In the genomic region with DNA sequence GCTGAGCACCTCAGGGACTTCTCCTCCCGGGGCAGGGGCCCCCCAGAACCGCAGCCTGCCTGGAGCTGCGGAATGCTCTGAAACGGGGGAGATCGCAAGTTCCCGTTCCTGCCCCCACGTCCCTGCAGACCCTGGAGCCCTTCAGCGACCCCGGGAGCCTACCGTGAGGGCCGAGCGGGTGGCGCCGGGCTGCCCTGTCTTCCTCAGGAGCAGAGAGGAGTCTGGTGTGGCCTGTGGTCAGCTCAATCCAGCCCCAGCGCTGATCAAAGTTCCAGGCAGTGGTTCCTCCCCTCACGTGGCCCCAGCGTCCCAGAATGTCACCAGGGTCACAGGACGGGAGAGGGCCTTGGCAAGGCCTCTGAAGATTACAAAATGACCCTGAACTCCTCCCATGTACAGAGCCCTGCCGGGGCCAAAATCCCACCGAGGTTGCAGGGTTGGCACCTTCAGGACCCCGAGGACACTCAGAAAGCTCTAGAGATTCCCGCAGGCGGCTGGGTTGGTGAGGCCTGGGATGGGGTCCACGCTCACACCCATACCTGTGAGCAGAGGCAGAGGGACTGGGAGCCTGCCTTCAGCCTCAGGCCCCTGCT, we compare ENCODE assay signal across 1 cellular context.
TF ChIP-seq lines count a peak whose summit lies in the region.

Gene CPN2 (minus strand): TSS at position 249 of the 593 bp plus-strand sequence. CDS start 8,626 bp downstream, outside the sequence.

TF ChIP-seq in HepG2, 621 proteins besides CTCF, POLR2A, EP300 and RAD21 (continued from another document and continues in another):
- TF ChIP-seq ZSCAN5A (CRISPR knock-in tag; IDR thresholded peaks at IDR 0.05; ENCODE audit: borderline replicate concordance) (0 out of 2 replicates have a peak, but pooled peaks have one; percentile 1), ZNF672 (CRISPR knock-in tag; IDR thresholded peaks at IDR 0.05) (no peak), NAIF1 (CRISPR knock-in tag; IDR thresholded peaks at IDR 0.05; ENCODE audit: borderline replicate concordance) (0 out of 2 replicates have a peak, but pooled peaks have one; percentile 25), SP4 (CRISPR knock-in tag; IDR thresholded peaks at IDR 0.05) (peak; percentile 17; the same call in 1 of the 2 replicates), HMG20A (CRISPR knock-in tag; IDR thresholded peaks at IDR 0.05; ENCODE audit: borderline replicate concordance) (peak; percentile 36; the same call in 1 of the 2 replicates), NFKBIZ (CRISPR knock-in tag; IDR thresholded peaks at IDR 0.05) (0 out of 2 replicates have a peak, but pooled peaks have one; percentile 57), THAP11 (CRISPR knock-in tag; IDR thresholded peaks at IDR 0.05) (peak; percentile 46; the same call in 1 of the 2 replicates), AKAP8 (CRISPR knock-in tag; IDR thresholded peaks at IDR 0.05) (0 out of 2 replicates have a peak, but pooled peaks have one; percentile 31), HDAC2 (CRISPR knock-in tag; IDR thresholded peaks at IDR 0.05) (peak; percentile 82), ZNF335 (CRISPR knock-in tag; IDR thresholded peaks at IDR 0.05) (no peak), DMAP1 (CRISPR knock-in tag; IDR thresholded peaks at IDR 0.05) (peak; percentile 50; the same call in 1 of the 2 replicates), MYNN (CRISPR knock-in tag; IDR thresholded peaks at IDR 0.05; ENCODE audit: low read depth) (no peak), CBFB (CRISPR knock-in tag; IDR thresholded peaks at IDR 0.05) (peak; percentile 68; the same call in 1 of the 2 replicates), GLI4 (CRISPR knock-in tag; IDR thresholded peaks at IDR 0.05; ENCODE audit: borderline replicate concordance) (peak; percentile 46; the same call in 1 of the 2 replicates), ZNF343 (CRISPR knock-in tag; IDR thresholded peaks at IDR 0.05) (0 out of 2 replicates have a peak, but pooled peaks have one; percentile 60), TEF (CRISPR knock-in tag; IDR thresholded peaks at IDR 0.05) (no peak), SOX6 (IDR thresholded peaks at IDR 0.05) (no peak), SOX6 (CRISPR knock-in tag; IDR thresholded peaks at IDR 0.05) (peak; percentile 67), ZNF260 (CRISPR knock-in tag; IDR thresholded peaks at IDR 0.05; ENCODE audit: borderline replicate concordance, low read depth) (no peak), HOXA7 (CRISPR knock-in tag; IDR thresholded peaks at IDR 0.05) (no peak), PATZ1 (CRISPR knock-in tag; IDR thresholded peaks at IDR 0.05) (peak; percentile 60), SUZ12 (IDR thresholded peaks at IDR 0.05; ENCODE audit: low read depth, low read length) (no peak), XBP1 (CRISPR knock-in tag; IDR thresholded peaks at IDR 0.05) (no peak), ZNF230 (CRISPR knock-in tag; IDR thresholded peaks at IDR 0.05) (peak; percentile 68; the same call in 1 of the 2 replicates), TMF1 (CRISPR knock-in tag; IDR thresholded peaks at IDR 0.05; ENCODE audit: low read depth) (no peak), ZNF720 (CRISPR knock-in tag; IDR thresholded peaks at IDR 0.05) (0 out of 2 replicates have a peak, but pooled peaks have one; percentile 21), RBM39 (IDR thresholded peaks at IDR 0.05; ENCODE audit: low read depth, low read length, poor library complexity, severe bottlenecking) (peak; percentile 61), TRIM24 (CRISPR knock-in tag; IDR thresholded peaks at IDR 0.05) (no peak), SMAD1 (CRISPR knock-in tag; IDR thresholded peaks at IDR 0.05; ENCODE audit: borderline replicate concordance, low read depth) (no peak), YEATS4 (CRISPR knock-in tag; IDR thresholded peaks at IDR 0.05; ENCODE audit: borderline replicate concordance) (peak; percentile 78), SNAPC5 (CRISPR knock-in tag; IDR thresholded peaks at IDR 0.05; ENCODE audit: borderline replicate concordance) (no peak), NCOA2 (CRISPR knock-in tag; IDR thresholded peaks at IDR 0.05) (peak; percentile 69; the same call in 1 of the 2 replicates), SNAPC2 (CRISPR knock-in tag; IDR thresholded peaks at IDR 0.05) (no peak), KDM5A (IDR thresholded peaks at IDR 0.05; ENCODE audit: borderline replicate concordance, low read length) (peak; percentile 38; the same call in 1 of the 2 replicates), ZNF777 (CRISPR knock-in tag; IDR thresholded peaks at IDR 0.05) (no peak), RFXAP (CRISPR knock-in tag; IDR thresholded peaks at IDR 0.05; ENCODE audit: borderline replicate concordance) (peak; percentile 85; the same call in 1 of the 2 replicates), SRY (CRISPR knock-in tag; IDR thresholded peaks at IDR 0.05) (0 out of 2 replicates have a peak, but pooled peaks have one; percentile 22), FOXJ3 (CRISPR knock-in tag; IDR thresholded peaks at IDR 0.05; ENCODE audit: borderline replicate concordance) (peak; percentile 63; the same call in 1 of the 2 replicates), FOXO4 (CRISPR knock-in tag; conservative IDR thresholded peaks at IDR 0.05) (no peak), PITX1 (CRISPR knock-in tag; IDR thresholded peaks at IDR 0.05) (peak; percentile 74; the same call in 1 of the 2 replicates), ARNTL (CRISPR knock-in tag; IDR thresholded peaks at IDR 0.05) (peak; percentile 98), ZNF101 (CRISPR knock-in tag; IDR thresholded peaks at IDR 0.05; ENCODE audit: borderline replicate concordance, low read depth) (no peak)
- TF ChIP-seq, protein P1, sequence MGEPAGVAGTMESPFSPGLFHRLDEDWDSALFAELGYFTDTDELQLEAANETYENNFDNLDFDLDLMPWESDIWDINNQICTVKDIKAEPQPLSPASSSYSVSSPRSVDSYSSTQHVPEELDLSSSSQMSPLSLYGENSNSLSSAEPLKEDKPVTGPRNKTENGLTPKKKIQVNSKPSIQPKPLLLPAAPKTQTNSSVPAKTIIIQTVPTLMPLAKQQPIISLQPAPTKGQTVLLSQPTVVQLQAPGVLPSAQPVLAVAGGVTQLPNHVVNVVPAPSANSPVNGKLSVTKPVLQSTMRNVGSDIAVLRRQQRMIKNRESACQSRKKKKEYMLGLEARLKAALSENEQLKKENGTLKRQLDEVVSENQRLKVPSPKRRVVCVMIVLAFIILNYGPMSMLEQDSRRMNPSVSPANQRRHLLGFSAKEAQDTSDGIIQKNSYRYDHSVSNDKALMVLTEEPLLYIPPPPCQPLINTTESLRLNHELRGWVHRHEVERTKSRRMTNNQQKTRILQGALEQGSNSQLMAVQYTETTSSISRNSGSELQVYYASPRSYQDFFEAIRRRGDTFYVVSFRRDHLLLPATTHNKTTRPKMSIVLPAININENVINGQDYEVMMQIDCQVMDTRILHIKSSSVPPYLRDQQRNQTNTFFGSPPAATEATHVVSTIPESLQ (CRISPR knock-in tag; conservative IDR thresholded peaks at IDR 0.05) = no peak
- TF ChIP-seq, protein P2, sequence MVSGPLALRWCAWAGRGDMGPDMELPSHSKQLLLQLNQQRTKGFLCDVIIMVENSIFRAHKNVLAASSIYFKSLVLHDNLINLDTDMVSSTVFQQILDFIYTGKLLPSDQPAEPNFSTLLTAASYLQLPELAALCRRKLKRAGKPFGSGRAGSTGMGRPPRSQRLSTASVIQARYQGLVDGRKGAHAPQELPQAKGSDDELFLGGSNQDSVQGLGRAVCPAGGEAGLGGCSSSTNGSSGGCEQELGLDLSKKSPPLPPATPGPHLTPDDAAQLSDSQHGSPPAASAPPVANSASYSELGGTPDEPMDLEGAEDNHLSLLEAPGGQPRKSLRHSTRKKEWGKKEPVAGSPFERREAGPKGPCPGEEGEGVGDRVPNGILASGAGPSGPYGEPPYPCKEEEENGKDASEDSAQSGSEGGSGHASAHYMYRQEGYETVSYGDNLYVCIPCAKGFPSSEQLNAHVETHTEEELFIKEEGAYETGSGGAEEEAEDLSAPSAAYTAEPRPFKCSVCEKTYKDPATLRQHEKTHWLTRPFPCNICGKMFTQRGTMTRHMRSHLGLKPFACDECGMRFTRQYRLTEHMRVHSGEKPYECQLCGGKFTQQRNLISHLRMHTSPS (CRISPR knock-in tag; IDR thresholded peaks at IDR 0.05; ENCODE audit: low read depth) = no peak
- TF ChIP-seq, protein P3, sequence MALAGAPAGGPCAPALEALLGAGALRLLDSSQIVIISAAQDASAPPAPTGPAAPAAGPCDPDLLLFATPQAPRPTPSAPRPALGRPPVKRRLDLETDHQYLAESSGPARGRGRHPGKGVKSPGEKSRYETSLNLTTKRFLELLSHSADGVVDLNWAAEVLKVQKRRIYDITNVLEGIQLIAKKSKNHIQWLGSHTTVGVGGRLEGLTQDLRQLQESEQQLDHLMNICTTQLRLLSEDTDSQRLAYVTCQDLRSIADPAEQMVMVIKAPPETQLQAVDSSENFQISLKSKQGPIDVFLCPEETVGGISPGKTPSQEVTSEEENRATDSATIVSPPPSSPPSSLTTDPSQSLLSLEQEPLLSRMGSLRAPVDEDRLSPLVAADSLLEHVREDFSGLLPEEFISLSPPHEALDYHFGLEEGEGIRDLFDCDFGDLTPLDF (CRISPR knock-in tag; IDR thresholded peaks at IDR 0.05) = 0 out of 2 replicates have a peak, but pooled peaks have one; percentile 26
- TF ChIP-seq, protein P4, sequence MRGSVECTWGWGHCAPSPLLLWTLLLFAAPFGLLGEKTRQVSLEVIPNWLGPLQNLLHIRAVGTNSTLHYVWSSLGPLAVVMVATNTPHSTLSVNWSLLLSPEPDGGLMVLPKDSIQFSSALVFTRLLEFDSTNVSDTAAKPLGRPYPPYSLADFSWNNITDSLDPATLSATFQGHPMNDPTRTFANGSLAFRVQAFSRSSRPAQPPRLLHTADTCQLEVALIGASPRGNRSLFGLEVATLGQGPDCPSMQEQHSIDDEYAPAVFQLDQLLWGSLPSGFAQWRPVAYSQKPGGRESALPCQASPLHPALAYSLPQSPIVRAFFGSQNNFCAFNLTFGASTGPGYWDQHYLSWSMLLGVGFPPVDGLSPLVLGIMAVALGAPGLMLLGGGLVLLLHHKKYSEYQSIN (CRISPR knock-in tag; IDR thresholded peaks at IDR 0.05; ENCODE audit: borderline replicate concordance) = no peak
- TF ChIP-seq, protein P5, sequence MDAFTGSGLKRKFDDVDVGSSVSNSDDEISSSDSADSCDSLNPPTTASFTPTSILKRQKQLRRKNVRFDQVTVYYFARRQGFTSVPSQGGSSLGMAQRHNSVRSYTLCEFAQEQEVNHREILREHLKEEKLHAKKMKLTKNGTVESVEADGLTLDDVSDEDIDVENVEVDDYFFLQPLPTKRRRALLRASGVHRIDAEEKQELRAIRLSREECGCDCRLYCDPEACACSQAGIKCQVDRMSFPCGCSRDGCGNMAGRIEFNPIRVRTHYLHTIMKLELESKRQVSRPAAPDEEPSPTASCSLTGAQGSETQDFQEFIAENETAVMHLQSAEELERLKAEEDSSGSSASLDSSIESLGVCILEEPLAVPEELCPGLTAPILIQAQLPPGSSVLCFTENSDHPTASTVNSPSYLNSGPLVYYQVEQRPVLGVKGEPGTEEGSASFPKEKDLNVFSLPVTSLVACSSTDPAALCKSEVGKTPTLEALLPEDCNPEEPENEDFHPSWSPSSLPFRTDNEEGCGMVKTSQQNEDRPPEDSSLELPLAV (CRISPR knock-in tag; conservative IDR thresholded peaks at IDR 0.05; ENCODE audit: low read depth) = no peak
- TF ChIP-seq, protein P6, sequence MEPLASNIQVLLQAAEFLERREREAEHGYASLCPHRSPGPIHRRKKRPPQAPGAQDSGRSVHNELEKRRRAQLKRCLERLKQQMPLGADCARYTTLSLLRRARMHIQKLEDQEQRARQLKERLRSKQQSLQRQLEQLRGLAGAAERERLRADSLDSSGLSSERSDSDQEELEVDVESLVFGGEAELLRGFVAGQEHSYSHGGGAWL (CRISPR knock-in tag; IDR thresholded peaks at IDR 0.05) = peak; percentile 23; the same call in 1 of the 2 replicates
